Comparison of ENCODE assay signal across 16 cellular contexts in the genomic region with DNA sequence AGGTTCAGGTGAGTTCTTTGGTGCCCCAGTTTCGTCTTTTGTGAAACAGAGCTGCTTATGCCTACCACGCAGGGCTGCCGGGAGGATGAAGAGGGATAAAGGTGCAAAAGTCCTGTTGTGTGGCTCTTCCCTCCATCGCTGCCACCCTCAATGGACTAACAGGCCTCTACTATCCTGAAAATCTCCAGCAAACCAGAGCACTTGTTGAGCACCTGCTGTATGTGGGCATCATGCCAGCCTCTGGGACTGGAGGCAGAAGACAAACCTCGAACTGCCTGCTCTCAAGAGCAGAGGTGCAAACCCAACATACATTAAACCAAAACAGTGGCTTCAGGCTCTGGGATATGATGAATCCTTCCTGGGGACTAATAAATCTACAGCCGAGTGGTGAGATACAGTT.
"Had no signal": no experiment of that assay in that cellular context is flagged by ENCODE, and none has a peak within 500 bp of the region (broad histone marks: within the 10 kb centered on the region; RNA-seq: fewer than 3 reads in every experiment).

No MANE protein-coding gene starts in this region.

- H3K27ac ChIP-seq: dorsolateral prefrontal cortex, hepatocyte, left ventricle myocardium inferior, lower lobe of right lung, ovary had no signal

- H3K4me1 ChIP-seq: lower lobe of right lung had no signal

- H3K4me3 ChIP-seq: dorsolateral prefrontal cortex, hepatocyte, left ventricle myocardium inferior, lower lobe of right lung, ovary had no signal

- H3K9me3 ChIP-seq: left ventricle myocardium inferior, lower lobe of right lung, ovary had no signal

- H3K27me3 ChIP-seq: ovary had no signal

- DNase-seq: effector CD8-positive, alpha-beta T cell; foreskin melanocyte; head of caudate nucleus; left cardiac atrium; left ventricle myocardium inferior; lower lobe of right lung; natural killer cell; nucleus accumbens; ovary; right cardiac atrium; small intestine; stimulated activated CD4-positive, alpha-beta T cell treated with anti-CD3 and anti-CD28 coated beads, Interleukin-2, amount 100 ng/mL, for 48 hours; stimulated activated naive CD4-positive, alpha-beta T cell treated with Interleukin-2 at 50 U/mL for 16 hours; trophoblast cell had no signal

- ATAC-seq: left cardiac atrium, lower lobe of right lung, natural killer cell, right cardiac atrium had no signal

- H3K36me3 ChIP-seq: left ventricle myocardium inferior, lower lobe of right lung, ovary had no signal
